Comparison of ENCODE assay signal across 1 cellular context in the genomic region with DNA sequence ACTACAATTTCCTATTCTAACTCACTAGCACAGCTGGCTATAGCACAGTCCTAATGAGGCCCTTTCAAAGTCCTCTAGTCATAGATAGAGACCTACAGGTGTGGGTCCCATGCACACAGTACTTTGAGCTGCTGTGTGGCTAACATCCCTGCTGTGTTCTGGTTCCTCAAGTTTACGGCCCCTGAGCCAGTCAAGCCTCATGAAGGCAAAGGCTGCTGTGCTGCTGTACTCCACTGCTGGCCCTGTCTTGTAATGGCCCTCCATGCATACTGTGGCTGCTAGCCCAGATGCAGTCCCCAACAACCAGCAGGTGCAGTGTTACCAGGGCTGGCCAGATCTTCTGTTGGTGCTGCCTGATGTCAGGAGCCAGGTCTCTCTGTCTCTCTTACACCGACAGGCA.
TF ChIP-seq lines count a peak whose summit lies in the region.

No MANE protein-coding gene starts in this region.

TF ChIP-seq in GM23338, 12 proteins besides CTCF, POLR2A, EP300 and RAD21 (continued from another document):
- TF ChIP-seq ZNF462 (CRISPR knock-in tag; IDR thresholded peaks at IDR 0.05) (no peak), JUNB (IDR thresholded peaks at IDR 0.05; ENCODE audit: unreplicated experiment) (no peak), POLR2AphosphoS5 (IDR thresholded peaks at IDR 0.05; ENCODE audit: low read depth) (no peak), EZH2 (IDR thresholded peaks at IDR 0.05; ENCODE audit: low read depth, unreplicated experiment) (no peak), ZNF331 (CRISPR knock-in tag; IDR thresholded peaks at IDR 0.05; ENCODE audit: low read depth) (no peak)
TF ChIP-seq in GM23338: peak in this region for 0.
